8 cellular contexts compared by ENCODE assay signal in the genomic region with DNA sequence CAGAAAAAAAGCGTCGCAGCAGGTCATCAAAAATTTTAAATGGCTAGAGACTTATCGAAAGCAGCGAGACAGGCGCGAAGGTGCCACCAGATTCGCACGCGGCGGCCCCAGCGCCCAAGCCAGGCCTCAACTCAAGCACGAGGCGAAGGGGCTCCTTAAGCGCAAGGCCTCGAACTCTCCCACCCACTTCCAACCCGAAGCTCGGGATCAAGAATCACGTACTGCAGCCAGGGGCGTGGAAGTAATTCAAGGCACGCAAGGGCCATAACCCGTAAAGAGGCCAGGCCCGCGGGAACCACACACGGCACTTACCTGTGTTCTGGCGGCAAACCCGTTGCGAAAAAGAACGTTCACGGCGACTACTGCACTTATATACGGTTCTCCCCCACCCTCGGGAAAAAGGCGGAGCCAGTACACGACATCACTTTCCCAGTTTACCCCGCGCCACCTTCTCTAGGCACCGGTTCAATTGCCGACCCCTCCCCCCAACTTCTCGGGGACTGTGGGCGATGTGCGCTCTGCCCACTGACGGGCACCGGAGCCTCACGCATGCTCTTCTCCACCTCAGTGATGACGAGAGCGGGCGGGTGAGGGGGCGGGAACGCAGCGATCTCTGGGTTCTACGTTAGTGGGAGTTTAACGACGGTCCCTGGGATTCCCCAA. TPM values are rescaled to one million over a fixed set of nuclear protein-coding genes. Genes with fewer than 3 reads are reported as not detected.
DNase-seq lines count a peak whose midpoint lies in the region; ATAC-seq and TF ChIP-seq lines count a peak whose summit lies in the region.

A gene (minus strand): TSS at position 345 of the 663 bp plus-strand sequence. CDS start 1,006 bp downstream, outside the sequence.

- DNase-seq in GM06990 (ENCODE audit: extremely low read depth, insufficient read length) (peak; percentile 98), NCI-H1092 treated with DMSO at 0.1 percent for 48 hours (lab: John Stamatoyannopoulos, UW) (peak; percentile 97), SKM-1 treated with dmso at 0.1 percent for 144 hours (lab: John Stamatoyannopoulos, UW; ENCODE audit: unreplicated experiment) (peak; percentile 99), glomerular visceral epithelial cell (ENCODE audit: extremely low spot score) (peak; percentile 100), osteoblast (ENCODE audit: insufficient read length, low spot score, missing footprints) (peak; percentile 98), thoracic aorta (ENCODE audit: low spot score) (peak; percentile 100)

- H3K79me2 ChIP-seq in osteoblast (ENCODE audit: insufficient read depth, low read length), result peaks cover 43% of the 10 kb centered on the region

- no peaks in the 10 kb centered on the region for H3K9me3 Mint-ChIP-seq in activated naive CD8-positive, alpha-beta T cell (ENCODE audit: low read depth)

- no peak for TF ChIP-seq CTCF in GM06990 (IDR thresholded peaks at IDR 0.05; ENCODE audit: insufficient read depth, low read length, poor library complexity, severe bottlenecking)
- no peak for TF ChIP-seq CTCF in osteoblast (IDR thresholded peaks at IDR 0.05; ENCODE audit: extremely low read depth, low read depth, low read length)
- no peak for TF ChIP-seq CTCF in thoracic aorta (IDR thresholded peaks at IDR 0.05)

- peaks cover 37% of the 10 kb centered on the region for H3K4me1 ChIP-seq in osteoblast (ENCODE audit: insufficient read depth, low read length)
- H3K4me1 ChIP-seq in thoracic aorta (ENCODE audit: control insufficient read depth in 1 of 2, low read depth in 2 of 2), result peaks cover 36 to 60% of the 10 kb centered on the region in 2 donors

- H3K4me3 ChIP-seq in GM06990 (replicated peaks; ENCODE audit: low read depth, low read length) (peak within 1 kb of the TSS; percentile 96), osteoblast (ENCODE audit: insufficient read depth, low read length) (peak within 1 kb of the TSS; percentile 85), thoracic aorta (peak within 1 kb of the TSS; percentile 80)

- peak within 1 kb of the TSS; percentile 98 for H3K27ac ChIP-seq in osteoblast (ENCODE audit: low read depth, low read length)
- peak within 1 kb of the TSS; percentile 98 to 100 for H3K27ac ChIP-seq in thoracic aorta

- peaks cover 35% of the 10 kb centered on the region for H3K4me1 Mint-ChIP-seq in activated naive CD8-positive, alpha-beta T cell (ENCODE audit: low read depth)

- H2AFZ ChIP-seq in osteoblast (ENCODE audit: low read length), result peak within 1 kb of the TSS; percentile 79

- H3K36me3 ChIP-seq in GM06990 (ENCODE audit: control insufficient read depth, insufficient read depth, low read length) (peaks cover 16% of the 10 kb centered on the region), osteoblast (ENCODE audit: insufficient read depth, low read length) (peaks cover 44% of the 10 kb centered on the region), thoracic aorta (peaks cover 18% of the 10 kb centered on the region)

- H3K27ac Mint-ChIP-seq in activated naive CD8-positive, alpha-beta T cell, result peak within 1 kb of the TSS; percentile 97

- peaks cover 30% of the 10 kb centered on the region for H3K36me3 Mint-ChIP-seq in activated naive CD8-positive, alpha-beta T cell

- peak within 1 kb of the TSS; percentile 84 for H3K4me2 ChIP-seq in osteoblast (ENCODE audit: insufficient read depth, low read length)

- H3K27me3 ChIP-seq in GM06990 (replicated peaks; ENCODE audit: control insufficient read depth, insufficient read depth, low read length), result no peaks in the 10 kb centered on the region
- H3K27me3 ChIP-seq in osteoblast (ENCODE audit: insufficient read depth, low read length), result no peaks in the 10 kb centered on the region
- H3K27me3 ChIP-seq in thoracic aorta (replicated peaks; ENCODE audit: insufficient read depth), result no peaks in the 10 kb centered on the region

- ATAC-seq in HG02588 (IDR thresholded peaks at IDR 0.05; ENCODE audit: unreplicated experiment) (peak; percentile 68), thoracic aorta (ENCODE audit: insufficient number of reproducible peaks, low FRiP score, low read depth) (peak; percentile 84)

- H3K27me3 Mint-ChIP-seq in activated naive CD8-positive, alpha-beta T cell, result no peaks in the 10 kb centered on the region

- peak within 1 kb of the TSS; percentile 96 for H3K4me3 Mint-ChIP-seq in activated naive CD8-positive, alpha-beta T cell

- H4K20me1 ChIP-seq in osteoblast (ENCODE audit: insufficient read depth, low read length), result peaks cover 37% of the 10 kb centered on the region

- H3K9me3 ChIP-seq in osteoblast (ENCODE audit: low read depth, low read length) (no peaks in the 10 kb centered on the region), thoracic aorta (no peaks in the 10 kb centered on the region)

RNA-seq across cellular contexts. Expression of the gene that starts here (rescaled TPM):
- total RNA-seq in osteoblast (18,909 and 19,513 TPM in 2 replicates), thoracic aorta (1,000 to 10,000 TPM; 5,082 to 6,539 TPM)

Comparison
In these comparisons a context has a peak if more than half of its experiments do, and no peak if none do; other contexts are left out.
1. Peak in every context shown above with its lines: DNase-seq, ATAC-seq, H3K4me3 ChIP-seq and H3K27ac ChIP-seq.